ENCODE assay signal across 7 cellular contexts in genomic region chr15:40047413-40048154, GRCh38. TPM values are rescaled to one million over a fixed set of nuclear protein-coding genes. Genes with fewer than 3 reads are reported as not detected.
DNase-seq lines count a peak whose midpoint lies in the region; ATAC-seq and TF ChIP-seq lines count a peak whose summit lies in the region.

No MANE protein-coding gene starts in this region.

- no peak for TF ChIP-seq CTCF in GM13977 (IDR thresholded peaks at IDR 0.05; ENCODE audit: extremely low read depth, insufficient read depth, missing control alignments)

- H3K27ac ChIP-seq in skeletal muscle tissue (ENCODE audit: low read depth, low read length), result peak overlapping the region; percentile 76

- H3K27me3 ChIP-seq in skeletal muscle tissue (ENCODE audit: control insufficient read depth in 3 of 3, insufficient read depth in 3 of 3, low read length in 3 of 3), result no peaks in the 10 kb centered on the region

- H3K4me1 Mint-ChIP-seq in activated T-cell treated with anti-CD3 and anti-CD28 coated beads, Interleukin-2, amount 50 U/mL, for 72 hours (ENCODE audit: low read depth), result peaks cover 79% of the 10 kb centered on the region

- peaks cover 30 to 47% (median 35%) of the 10 kb centered on the region in 3 donors for H3K4me1 ChIP-seq in skeletal muscle tissue (ENCODE audit: control insufficient read depth in 3 of 3, insufficient read depth in 3 of 3, low read length in 3 of 3)

- no peaks in the 10 kb centered on the region for H3K9me3 ChIP-seq in skeletal muscle tissue (ENCODE audit: control insufficient read depth in 3 of 3, low read length in 3 of 3)

- in situ Hi-C loops in GM13977 (cut with MboI; ENCODE audit: low pct_unique_long_range_greater_than_20kb, low sequenced_read_pairs, unreplicated experiment), result loop anchor here (5.0 to 25.0 kb wide), 4 partner anchors 55 to 365 kb away; partner anchors contain the start of gene IVD

- peak overlapping the region in 1 of 3 donors; percentile 33 for H3K9ac ChIP-seq in skeletal muscle tissue (ENCODE audit: low read depth in 1 of 3, low read length in 3 of 3)

- intact Hi-C loops in Right ventricle myocardium superior (cut with DNase I), result loop anchor here (5.0 kb wide), 2 partner anchors 60 to 225 kb away; partner anchors contain the start of gene BMF

- DNase-seq in GM13977 (ENCODE audit: low spot score) (peak; percentile 77), NCI-H345 (lab: John Stamatoyannopoulos, UW) (peak; percentile 64), Right ventricle myocardium superior (peak; percentile 74), NCI-H1694 (lab: John Stamatoyannopoulos, UW) (no peak)
- peak; percentile 79 to 84 for DNase-seq in activated T-cell treated with anti-CD3 and anti-CD28 coated beads, Interleukin-2, amount 50 U/mL, for 72 hours

- peak overlapping the region; percentile 94 for H3K27ac Mint-ChIP-seq in activated T-cell treated with anti-CD3 and anti-CD28 coated beads, Interleukin-2, amount 50 U/mL, for 72 hours

- no peaks in the 10 kb centered on the region for H3K27me3 Mint-ChIP-seq in activated T-cell treated with anti-CD3 and anti-CD28 coated beads, Interleukin-2, amount 50 U/mL, for 72 hours (ENCODE audit: low read depth)

- peak; percentile 56 for ATAC-seq in HG02642 (IDR thresholded peaks at IDR 0.05; ENCODE audit: poor library complexity, unreplicated experiment)
- ATAC-seq in activated T-cell treated with anti-CD3 and anti-CD28 coated beads, Interleukin-2, amount 50 U/mL, for 72 hours (replicated peaks in 1 of 2), result peak; percentile 72 to 79
- ATAC-seq in Right ventricle myocardium superior (ENCODE audit: poor library complexity), result peak; percentile 40

- no peak overlapping the region for H3K4me3 ChIP-seq in skeletal muscle tissue (ENCODE audit: low read length in 3 of 3)

- H3K36me3 ChIP-seq in skeletal muscle tissue (ENCODE audit: control insufficient read depth in 3 of 3, insufficient read depth in 3 of 3, low read length in 3 of 3), result peaks cover 0 to 6% (median 2%) of the 10 kb centered on the region in 3 donors

- H3K4me3 Mint-ChIP-seq in activated T-cell treated with anti-CD3 and anti-CD28 coated beads, Interleukin-2, amount 50 U/mL, for 72 hours, result peak overlapping the region; percentile 78

- H3K9me3 Mint-ChIP-seq in activated T-cell treated with anti-CD3 and anti-CD28 coated beads, Interleukin-2, amount 50 U/mL, for 72 hours, result peaks cover 0 to 4% of the 10 kb centered on the region in 2 donors

- peaks cover 3% of the 10 kb centered on the region in 2 donors for H3K36me3 Mint-ChIP-seq in activated T-cell treated with anti-CD3 and anti-CD28 coated beads, Interleukin-2, amount 50 U/mL, for 72 hours (ENCODE audit: insufficient read depth in 2 of 2)

RNA-seq across cellular contexts. Expression of gene SRP14, which starts 8.6 kb away (rescaled TPM):
- total RNA-seq in activated T-cell treated with anti-CD3 and anti-CD28 coated beads, Interleukin-2, amount 50 U/mL, for 72 hours, result 100 to 1,000 TPM; 102 to 117 TPM
- total RNA-seq in Right ventricle myocardium superior (196 TPM), skeletal muscle tissue (72.5 TPM)
